In the genomic region with DNA sequence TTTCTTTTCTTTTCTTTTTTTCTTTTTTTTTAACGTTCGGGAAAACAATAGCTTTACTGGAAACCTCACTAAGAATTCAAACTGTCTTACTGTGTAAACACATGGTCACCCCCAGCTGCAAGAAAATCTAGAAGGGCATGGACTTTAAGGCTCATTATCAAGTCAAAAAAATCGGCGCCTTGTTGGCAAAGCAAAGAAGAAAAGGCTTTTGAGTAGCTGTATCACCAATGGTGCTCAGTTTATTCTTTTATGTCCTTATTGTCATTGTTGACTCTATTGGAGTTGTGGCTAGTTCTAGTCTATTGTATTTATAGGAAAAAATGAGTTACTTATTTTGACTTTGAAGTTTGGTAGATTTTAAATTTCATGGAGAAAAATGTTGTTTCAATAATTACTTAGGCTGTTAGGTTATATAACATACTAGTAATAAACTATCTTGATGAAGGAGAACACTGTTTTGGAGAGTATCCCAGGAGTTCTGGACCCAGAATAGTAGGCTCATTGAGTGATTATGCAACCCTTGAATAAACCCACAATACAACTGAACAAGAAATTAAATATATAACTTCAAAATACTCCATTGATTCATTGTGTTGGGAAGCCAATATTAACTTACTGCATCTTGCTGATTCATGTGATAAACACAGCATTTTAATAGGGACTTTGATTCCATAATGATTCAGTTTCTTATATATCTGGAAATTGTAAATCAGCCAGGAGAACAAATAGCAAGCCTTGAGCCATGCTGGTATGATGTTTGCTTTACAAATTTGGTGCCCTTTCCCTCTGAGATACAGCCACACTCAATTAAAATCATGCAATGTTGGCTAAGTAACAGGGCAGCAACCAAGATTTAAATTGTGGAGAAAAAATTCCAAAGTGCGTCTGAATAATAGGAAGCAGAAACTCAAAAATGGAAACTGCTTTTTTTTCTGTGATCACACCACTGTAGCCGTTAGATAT, we compare ENCODE assay signal across 19 cellular contexts. TPM values are rescaled to one million over a fixed set of nuclear protein-coding genes. Genes with fewer than 3 reads are reported as not detected.
DNase-seq lines count a peak whose midpoint lies in the region; ATAC-seq and TF ChIP-seq lines count a peak whose summit lies in the region.
"Had no signal": no experiment of that assay in that cellular context is flagged by ENCODE, and none has a peak within 500 bp of the region (broad histone marks: within the 10 kb centered on the region; RNA-seq: fewer than 3 reads in every experiment).

No MANE protein-coding gene starts in this region.

- no peak overlapping the region for H3K4me3 Mint-ChIP-seq in stimulated activated naive B cell treated with anti-CD40 and anti-IgM and Interleukin-4, amounts not matched to agents 10 μg/mL and 1 μg/mL and 100 μg/mL, for 72 hours
- H3K4me3 Mint-ChIP-seq in WTC11, result no peak overlapping the region
- H3K4me3 Mint-ChIP-seq: activated CD4-positive, alpha-beta T cell treated with anti-CD3 and anti-CD28 coated beads for 36 hours had no signal

- no peak overlapping the region for H3K27ac Mint-ChIP-seq in stimulated activated naive B cell treated with anti-CD40 and anti-IgM and Interleukin-4, amounts not matched to agents 10 μg/mL and 1 μg/mL and 100 μg/mL, for 72 hours
- H3K27ac Mint-ChIP-seq in WTC11, result no peak overlapping the region
- H3K27ac Mint-ChIP-seq: activated CD4-positive, alpha-beta T cell treated with anti-CD3 and anti-CD28 coated beads for 36 hours had no signal

- peaks cover 0 to 2% of the 10 kb centered on the region in 2 donors for H3K4me1 Mint-ChIP-seq in stimulated activated naive B cell treated with anti-CD40 and anti-IgM and Interleukin-4, amounts not matched to agents 10 μg/mL and 1 μg/mL and 100 μg/mL, for 72 hours
- 0 out of 2 replicates have a peak, but pooled peaks cover 4% of the 10 kb centered on the region for H3K4me1 Mint-ChIP-seq in WTC11
- H3K4me1 Mint-ChIP-seq: activated CD4-positive, alpha-beta T cell treated with anti-CD3 and anti-CD28 coated beads for 36 hours had no signal

- TF ChIP-seq CTCF in LNCaP clone FGC (IDR thresholded peaks at IDR 0.05; ENCODE audit: control insufficient read depth, extremely low read depth, insufficient read depth), result no peak
- no peak for TF ChIP-seq CTCF in WTC11 (IDR thresholded peaks at IDR 0.05)

- no peak for ATAC-seq in stimulated activated naive B cell treated with anti-CD40 and anti-IgM and Interleukin-4, amounts not matched to agents 10 μg/mL and 1 μg/mL and 100 μg/mL, for 72 hours (replicated peaks)
- ATAC-seq in WTC11, result no peak
- ATAC-seq: activated CD4-positive, alpha-beta T cell treated with anti-CD3 and anti-CD28 coated beads for 36 hours; esophagus mucosa; GM12878 had no signal

- peaks cover 9% of the 10 kb centered on the region in 2 donors for H3K9me3 Mint-ChIP-seq in stimulated activated naive B cell treated with anti-CD40 and anti-IgM and Interleukin-4, amounts not matched to agents 10 μg/mL and 1 μg/mL and 100 μg/mL, for 72 hours
- peaks cover 27% of the 10 kb centered on the region for H3K9me3 Mint-ChIP-seq in WTC11

- DNase-seq in LNCaP clone FGC (ENCODE audit: low read depth) (peak; percentile 46), astrocyte of the hippocampus (ENCODE audit: low read depth, low spot score) (peak; percentile 5), foreskin melanocyte (peak; percentile 66), putamen (ENCODE audit: low spot score) (peak; percentile 45), DMS153 treated with DMSO at 0.1 percent for 48 hours (lab: John Stamatoyannopoulos, UW; ENCODE audit: unreplicated experiment) (no peak), WTC11 (ENCODE audit: low spot score) (no peak)
- no peak for DNase-seq in stimulated activated naive B cell treated with anti-CD40 and anti-IgM and Interleukin-4, amounts not matched to agents 10 μg/mL and 1 μg/mL and 100 μg/mL, for 72 hours
- no peak for DNase-seq in activated CD4-positive, alpha-beta T cell treated with anti-CD3 and anti-CD28 coated beads, Interleukin-2, amount 50 U/mL, for 4 hours
- DNase-seq: activated CD4-positive, alpha-beta T cell treated with anti-CD3 and anti-CD28 coated beads for 36 hours; activated CD8-positive, alpha-beta memory T cell treated with anti-CD3 and anti-CD28 coated beads, Interleukin-2, amount 50 U/mL, for 48 hours; activated gamma-delta T cell treated with Interleukin-2 at 50 U/mL for 16 hours; AML-193; kidney glomerular epithelial cell; MG63; SJCRH30; trophoblast cell had no signal

- POLR2A ChIA-PET in WTC11 (lab: Charles Lee), result no interaction called here

- no peak overlapping the region for H3K4me3 ChIP-seq in LNCaP clone FGC (ENCODE audit: low read depth, low read length)
- H3K4me3 ChIP-seq: GM12878, MG63, SJCRH30 had no signal

- CTCF ChIA-PET in WTC11 (lab: Charles Lee), result no interaction called here

- peaks cover 0 to 10% of the 10 kb centered on the region in 2 donors for H3K27me3 Mint-ChIP-seq in stimulated activated naive B cell treated with anti-CD40 and anti-IgM and Interleukin-4, amounts not matched to agents 10 μg/mL and 1 μg/mL and 100 μg/mL, for 72 hours
- no peaks in the 10 kb centered on the region for H3K27me3 Mint-ChIP-seq in WTC11 (ENCODE audit: low read depth)
- H3K27me3 Mint-ChIP-seq: brain had no signal

- no peaks in the 10 kb centered on the region for H3K36me3 Mint-ChIP-seq in stimulated activated naive B cell treated with anti-CD40 and anti-IgM and Interleukin-4, amounts not matched to agents 10 μg/mL and 1 μg/mL and 100 μg/mL, for 72 hours
- peaks cover 20% of the 10 kb centered on the region for H3K36me3 Mint-ChIP-seq in WTC11
- H3K36me3 Mint-ChIP-seq: brain had no signal

TF ChIP-seq in WTC11, 78 proteins besides CTCF, POLR2A, EP300 and RAD21 (continues in another document):
- TF ChIP-seq ZNF263 (CRISPR knock-in tag; IDR thresholded peaks at IDR 0.05; ENCODE audit: low read depth) (no peak), ZBTB21 (CRISPR knock-in tag; IDR thresholded peaks at IDR 0.05; ENCODE audit: borderline replicate concordance) (no peak), ZNF423 (CRISPR knock-in tag; IDR thresholded peaks at IDR 0.05) (no peak), RELA (CRISPR knock-in tag; IDR thresholded peaks at IDR 0.05; ENCODE audit: borderline replicate concordance) (no peak), FOXK1 (CRISPR knock-in tag; IDR thresholded peaks at IDR 0.05) (no peak), ZNF317 (CRISPR knock-in tag; IDR thresholded peaks at IDR 0.05; ENCODE audit: borderline replicate concordance, low read depth) (no peak), CREB1 (CRISPR knock-in tag; IDR thresholded peaks at IDR 0.05) (no peak), NFATC4 (CRISPR knock-in tag; IDR thresholded peaks at IDR 0.05) (no peak), NR2C2 (CRISPR knock-in tag; IDR thresholded peaks at IDR 0.05) (no peak), OVOL2 (CRISPR knock-in tag; IDR thresholded peaks at IDR 0.05; ENCODE audit: borderline replicate concordance) (no peak), TP53 (CRISPR knock-in tag; IDR thresholded peaks at IDR 0.05) (no peak)
- TF ChIP-seq, protein P1, sequence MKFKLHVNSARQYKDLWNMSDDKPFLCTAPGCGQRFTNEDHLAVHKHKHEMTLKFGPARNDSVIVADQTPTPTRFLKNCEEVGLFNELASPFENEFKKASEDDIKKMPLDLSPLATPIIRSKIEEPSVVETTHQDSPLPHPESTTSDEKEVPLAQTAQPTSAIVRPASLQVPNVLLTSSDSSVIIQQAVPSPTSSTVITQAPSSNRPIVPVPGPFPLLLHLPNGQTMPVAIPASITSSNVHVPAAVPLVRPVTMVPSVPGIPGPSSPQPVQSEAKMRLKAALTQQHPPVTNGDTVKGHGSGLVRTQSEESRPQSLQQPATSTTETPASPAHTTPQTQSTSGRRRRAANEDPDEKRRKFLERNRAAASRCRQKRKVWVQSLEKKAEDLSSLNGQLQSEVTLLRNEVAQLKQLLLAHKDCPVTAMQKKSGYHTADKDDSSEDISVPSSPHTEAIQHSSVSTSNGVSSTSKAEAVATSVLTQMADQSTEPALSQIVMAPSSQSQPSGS (CRISPR knock-in tag; IDR thresholded peaks at IDR 0.05; ENCODE audit: borderline replicate concordance, low read depth), result no peak
- TF ChIP-seq, protein P2, sequence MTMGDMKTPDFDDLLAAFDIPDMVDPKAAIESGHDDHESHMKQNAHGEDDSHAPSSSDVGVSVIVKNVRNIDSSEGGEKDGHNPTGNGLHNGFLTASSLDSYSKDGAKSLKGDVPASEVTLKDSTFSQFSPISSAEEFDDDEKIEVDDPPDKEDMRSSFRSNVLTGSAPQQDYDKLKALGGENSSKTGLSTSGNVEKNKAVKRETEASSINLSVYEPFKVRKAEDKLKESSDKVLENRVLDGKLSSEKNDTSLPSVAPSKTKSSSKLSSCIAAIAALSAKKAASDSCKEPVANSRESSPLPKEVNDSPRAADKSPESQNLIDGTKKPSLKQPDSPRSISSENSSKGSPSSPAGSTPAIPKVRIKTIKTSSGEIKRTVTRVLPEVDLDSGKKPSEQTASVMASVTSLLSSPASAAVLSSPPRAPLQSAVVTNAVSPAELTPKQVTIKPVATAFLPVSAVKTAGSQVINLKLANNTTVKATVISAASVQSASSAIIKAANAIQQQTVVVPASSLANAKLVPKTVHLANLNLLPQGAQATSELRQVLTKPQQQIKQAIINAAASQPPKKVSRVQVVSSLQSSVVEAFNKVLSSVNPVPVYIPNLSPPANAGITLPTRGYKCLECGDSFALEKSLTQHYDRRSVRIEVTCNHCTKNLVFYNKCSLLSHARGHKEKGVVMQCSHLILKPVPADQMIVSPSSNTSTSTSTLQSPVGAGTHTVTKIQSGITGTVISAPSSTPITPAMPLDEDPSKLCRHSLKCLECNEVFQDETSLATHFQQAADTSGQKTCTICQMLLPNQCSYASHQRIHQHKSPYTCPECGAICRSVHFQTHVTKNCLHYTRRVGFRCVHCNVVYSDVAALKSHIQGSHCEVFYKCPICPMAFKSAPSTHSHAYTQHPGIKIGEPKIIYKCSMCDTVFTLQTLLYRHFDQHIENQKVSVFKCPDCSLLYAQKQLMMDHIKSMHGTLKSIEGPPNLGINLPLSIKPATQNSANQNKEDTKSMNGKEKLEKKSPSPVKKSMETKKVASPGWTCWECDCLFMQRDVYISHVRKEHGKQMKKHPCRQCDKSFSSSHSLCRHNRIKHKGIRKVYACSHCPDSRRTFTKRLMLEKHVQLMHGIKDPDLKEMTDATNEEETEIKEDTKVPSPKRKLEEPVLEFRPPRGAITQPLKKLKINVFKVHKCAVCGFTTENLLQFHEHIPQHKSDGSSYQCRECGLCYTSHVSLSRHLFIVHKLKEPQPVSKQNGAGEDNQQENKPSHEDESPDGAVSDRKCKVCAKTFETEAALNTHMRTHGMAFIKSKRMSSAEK (CRISPR knock-in tag; IDR thresholded peaks at IDR 0.05; ENCODE audit: borderline replicate concordance), result no peak
- TF ChIP-seq, protein P3, sequence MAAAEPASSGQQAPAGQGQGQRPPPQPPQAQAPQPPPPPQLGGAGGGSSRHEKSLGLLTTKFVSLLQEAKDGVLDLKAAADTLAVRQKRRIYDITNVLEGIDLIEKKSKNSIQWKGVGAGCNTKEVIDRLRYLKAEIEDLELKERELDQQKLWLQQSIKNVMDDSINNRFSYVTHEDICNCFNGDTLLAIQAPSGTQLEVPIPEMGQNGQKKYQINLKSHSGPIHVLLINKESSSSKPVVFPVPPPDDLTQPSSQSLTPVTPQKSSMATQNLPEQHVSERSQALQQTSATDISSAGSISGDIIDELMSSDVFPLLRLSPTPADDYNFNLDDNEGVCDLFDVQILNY (CRISPR knock-in tag; IDR thresholded peaks at IDR 0.05), result no peak

RNA-seq across cellular contexts. Expression of a gene that starts 27.8 kb away (rescaled TPM):
- 23.9 to 30.0 TPM (median 23.9 TPM) in 3 replicates for total RNA-seq in WTC11 (2021)

Comparison
In these comparisons a context has a peak if more than half of its experiments do, and no peak if none do; other contexts are left out.
1. DNase-seq: peak in LNCaP clone FGC (single experiment), astrocyte of the hippocampus (single experiment), foreskin melanocyte (single experiment) and putamen (single experiment); none in stimulated activated naive B cell treated with anti-CD40 and anti-IgM and Interleukin-4, amounts not matched to agents 10 μg/mL and 1 μg/mL and 100 μg/mL, for 72 hours (single experiment), DMS153 treated with DMSO at 0.1 percent for 48 hours (single experiment), activated CD4-positive, alpha-beta T cell treated with anti-CD3 and anti-CD28 coated beads, Interleukin-2, amount 50 U/mL, for 4 hours (0 of 2) and WTC11 (single experiment).